Comparison of ENCODE assay signal across 1 cellular context in genomic region chr2:237421542-237422047, GRCh38.
TF ChIP-seq lines count a peak whose summit lies in the region.

No MANE protein-coding gene starts in this region.

TF ChIP-seq in HepG2, 621 proteins besides CTCF, POLR2A, EP300 and RAD21 (continued from another document and continues in another):
- TF ChIP-seq ZBTB40 (IDR thresholded peaks at IDR 0.05): no peak
- no peak for TF ChIP-seq ZBTB40 (CRISPR knock-in tag; IDR thresholded peaks at IDR 0.05)
- TF ChIP-seq FOXO1 (CRISPR knock-in tag; IDR thresholded peaks at IDR 0.05): no peak
- no peak for TF ChIP-seq PITX1 (CRISPR knock-in tag; IDR thresholded peaks at IDR 0.05)
- TF ChIP-seq ZNF576 (CRISPR knock-in tag; IDR thresholded peaks at IDR 0.05): no peak
- TF ChIP-seq SNAPC4 (CRISPR knock-in tag; IDR thresholded peaks at IDR 0.05): no peak
- no peak for TF ChIP-seq RFX3 (CRISPR knock-in tag; IDR thresholded peaks at IDR 0.05)
- TF ChIP-seq SAP130 (CRISPR knock-in tag; IDR thresholded peaks at IDR 0.05; ENCODE audit: low read depth): no peak
- TF ChIP-seq SCMH1 (CRISPR knock-in tag; IDR thresholded peaks at IDR 0.05; ENCODE audit: borderline replicate concordance): no peak
- TF ChIP-seq AGO1 (IDR thresholded peaks at IDR 0.05; ENCODE audit: low read depth, low read length, poor library complexity, severe bottlenecking): no peak
- TF ChIP-seq TP53 (CRISPR knock-in tag; conservative IDR thresholded peaks at IDR 0.05): no peak
- TF ChIP-seq ZNF574 (CRISPR knock-in tag; IDR thresholded peaks at IDR 0.05): peak; percentile 92
- no peak for TF ChIP-seq BCL6 (CRISPR knock-in tag; IDR thresholded peaks at IDR 0.05)
- TF ChIP-seq GATAD1 (CRISPR knock-in tag; IDR thresholded peaks at IDR 0.05): no peak
- TF ChIP-seq RNF219 (CRISPR knock-in tag; IDR thresholded peaks at IDR 0.05): no peak
- no peak for TF ChIP-seq ATF4 (CRISPR knock-in tag; IDR thresholded peaks at IDR 0.05)
- TF ChIP-seq GPBP1L1 (CRISPR knock-in tag; IDR thresholded peaks at IDR 0.05): no peak
- TF ChIP-seq HIC2 (CRISPR knock-in tag; IDR thresholded peaks at IDR 0.05; ENCODE audit: low read depth): no peak
- TF ChIP-seq ZNF7 (CRISPR knock-in tag; IDR thresholded peaks at IDR 0.05): no peak
- TF ChIP-seq JUND (CRISPR knock-in tag; IDR thresholded peaks at IDR 0.05): no peak
- no peak for TF ChIP-seq SP1 (IDR thresholded peaks at IDR 0.05)
- no peak for TF ChIP-seq SP1 (CRISPR knock-in tag; IDR thresholded peaks at IDR 0.05)
- TF ChIP-seq TFAP4 (IDR thresholded peaks at IDR 0.05; ENCODE audit: borderline replicate concordance, low read depth): peak; percentile 43; the same call in 1 of the 2 replicates
- TF ChIP-seq RBM22 (optimal IDR thresholded peaks at IDR 0.05; ENCODE audit: low read length): no peak
- TF ChIP-seq SNAPC2 (CRISPR knock-in tag; IDR thresholded peaks at IDR 0.05): no peak
- no peak for TF ChIP-seq HES4 (CRISPR knock-in tag; IDR thresholded peaks at IDR 0.05; ENCODE audit: borderline replicate concordance)
- no peak for TF ChIP-seq SOX13 (IDR thresholded peaks at IDR 0.05)
- TF ChIP-seq SOX13 (CRISPR knock-in tag; conservative IDR thresholded peaks at IDR 0.05 in 1 of 2, IDR thresholded peaks at IDR 0.05 in 1 of 2): no peak
- no peak for TF ChIP-seq ZNF605 (CRISPR knock-in tag; IDR thresholded peaks at IDR 0.05)
